ENCODE assay signal across 9 cellular contexts in the genomic region with DNA sequence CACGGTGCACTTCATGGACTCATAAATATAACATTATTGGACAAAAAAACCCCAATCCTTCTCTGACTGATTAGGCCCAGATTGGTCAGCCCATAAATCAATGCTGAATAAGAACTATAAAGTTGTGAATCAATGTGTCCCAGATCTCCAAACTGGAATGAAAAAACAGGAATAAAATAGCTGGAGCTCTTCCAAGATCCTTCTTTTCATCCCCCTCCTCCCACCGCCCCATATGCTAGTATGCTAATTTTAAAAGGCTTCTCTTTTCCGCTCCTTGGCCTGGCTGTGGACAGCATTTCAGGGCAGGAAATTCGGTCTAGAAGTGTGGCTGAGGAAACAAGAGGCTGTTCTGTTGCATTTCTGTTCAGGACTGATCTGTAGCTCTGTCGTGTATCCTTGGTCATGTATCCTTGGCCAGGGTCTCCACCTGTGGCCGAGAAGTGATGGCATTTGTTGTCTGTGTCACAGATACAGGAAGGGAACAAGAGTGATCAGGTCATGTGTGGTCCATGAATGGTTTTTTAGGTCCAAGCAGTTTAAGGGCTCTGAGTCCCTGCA.
A peak's percentile ranks its signal among the peaks of the same experiment; 100 is the strongest.
DNase-seq lines count a peak whose midpoint lies in the region; ATAC-seq and TF ChIP-seq lines count a peak whose summit lies in the region.
"Had no signal": no experiment of that assay in that cellular context is flagged by ENCODE, and none has a peak within 500 bp of the region (broad histone marks: within the 10 kb centered on the region; RNA-seq: fewer than 3 reads in every experiment).

No MANE protein-coding gene starts in this region.

- H3K4me3 ChIP-seq in Peyer's patch (no peak overlapping the region), skeletal muscle satellite cell (ENCODE audit: low read length) (no peak overlapping the region)

- H3K27ac ChIP-seq in Peyer's patch: peak overlapping the region in 3 of 4 donors; percentile 12 to 72 (median 28)

- DNase-seq in T-helper 1 cell: no peak
- no peak for DNase-seq in Peyer's patch
- peak; percentile 31 for DNase-seq in epidermal melanocyte (ENCODE audit: insufficient read length, low spot score)
- DNase-seq: NCI-H524 had no signal

- no peak for TF ChIP-seq POLR2A in Peyer's patch (IDR thresholded peaks at IDR 0.05)

- H3K4me1 ChIP-seq in Peyer's patch: peaks cover 0 to 10% (median 8%) of the 10 kb centered on the region in 4 donors
- H3K4me1 ChIP-seq in skeletal muscle satellite cell (ENCODE audit: control insufficient read depth, insufficient read depth, low read length): peaks cover 15% of the 10 kb centered on the region

- H3K36me3 ChIP-seq in Peyer's patch (no peaks in the 10 kb centered on the region), skeletal muscle satellite cell (ENCODE audit: insufficient read depth, low read length) (no peaks in the 10 kb centered on the region)

- H3K27me3 Mint-ChIP-seq in T-helper 1 cell treated with Interleukin-12 subunit alpha and Interleukin-12 subunit beta and Interleukin-4 antibody, amounts not matched to agents 30 μg/mL and 1 μg/mL, for 36 hours (ENCODE audit: low read depth): no peaks in the 10 kb centered on the region

- peaks cover 0 to 4% (median 1%) of the 10 kb centered on the region in 4 donors for H3K9me3 ChIP-seq in Peyer's patch
- peaks cover 7% of the 10 kb centered on the region for H3K9me3 ChIP-seq in skeletal muscle satellite cell (replicated peaks; ENCODE audit: low read length)

- no peak for TF ChIP-seq CTCF in Peyer's patch (IDR thresholded peaks at IDR 0.05)

- peaks cover 7% of the 10 kb centered on the region for H3K9me3 Mint-ChIP-seq in T-helper 1 cell treated with Interleukin-12 subunit alpha and Interleukin-12 subunit beta and Interleukin-4 antibody, amounts not matched to agents 30 μg/mL and 1 μg/mL, for 36 hours

- H3K27ac Mint-ChIP-seq in T-helper 1 cell treated with Interleukin-12 subunit alpha and Interleukin-12 subunit beta and Interleukin-4 antibody, amounts not matched to agents 30 μg/mL and 1 μg/mL, for 36 hours: peak overlapping the region; percentile 49

- H3K4me1 Mint-ChIP-seq in T-helper 1 cell treated with Interleukin-12 subunit alpha and Interleukin-12 subunit beta and Interleukin-4 antibody, amounts not matched to agents 30 μg/mL and 1 μg/mL, for 36 hours (ENCODE audit: low read depth): peaks cover 33% of the 10 kb centered on the region

- H3K9ac ChIP-seq in skeletal muscle satellite cell (ENCODE audit: low read depth, low read length): peak overlapping the region; percentile 32

- peaks cover under 1% of the 10 kb centered on the region for H3K36me3 Mint-ChIP-seq in T-helper 1 cell treated with Interleukin-12 subunit alpha and Interleukin-12 subunit beta and Interleukin-4 antibody, amounts not matched to agents 30 μg/mL and 1 μg/mL, for 36 hours (ENCODE audit: low read depth)

- H3K4me3 Mint-ChIP-seq in T-helper 1 cell treated with Interleukin-12 subunit alpha and Interleukin-12 subunit beta and Interleukin-4 antibody, amounts not matched to agents 30 μg/mL and 1 μg/mL, for 36 hours: no peak overlapping the region

- ATAC-seq in GM18511 (IDR thresholded peaks at IDR 0.05; ENCODE audit: unreplicated experiment): no peak
- no peak for ATAC-seq in GM19452 (IDR thresholded peaks at IDR 0.05; ENCODE audit: unreplicated experiment)
- ATAC-seq in GM19328 (IDR thresholded peaks at IDR 0.05; ENCODE audit: unreplicated experiment): no peak

- H3K27me3 ChIP-seq in Peyer's patch (no peaks in the 10 kb centered on the region), skeletal muscle satellite cell (ENCODE audit: control insufficient read depth, insufficient read depth, low read length) (no peaks in the 10 kb centered on the region)

- peak overlapping the region; percentile 59 for H3K4me2 ChIP-seq in skeletal muscle satellite cell (ENCODE audit: low read length)
